Comparison of ENCODE assay signal across 17 cellular contexts in genomic region chr7:8751557-8752231, GRCh38.
DNase-seq lines count a peak whose midpoint lies in the region; ATAC-seq and TF ChIP-seq lines count a peak whose summit lies in the region.
"Had no signal": no experiment of that assay in that cellular context is flagged by ENCODE, and none has a peak within 500 bp of the region (broad histone marks: within the 10 kb centered on the region; RNA-seq: fewer than 3 reads in every experiment).

No MANE protein-coding gene starts in this region.

- H3K9me3 ChIP-seq in stomach: no peaks in the 10 kb centered on the region
- H3K9me3 ChIP-seq in Karpas-422 (ENCODE audit: low read length): no peaks in the 10 kb centered on the region
- H3K9me3 ChIP-seq: MG63 had no signal

- H3K27me3 ChIP-seq in stomach: no peaks in the 10 kb centered on the region
- no peaks in the 10 kb centered on the region for H3K27me3 ChIP-seq in Karpas-422 (ENCODE audit: low read length)
- H3K27me3 ChIP-seq: MG63 had no signal

- TF ChIP-seq POLR2A in stomach (IDR thresholded peaks at IDR 0.05): no peak

- H3K4me2 ChIP-seq in Karpas-422 (ENCODE audit: low read depth, low read length, poor library complexity, severe bottlenecking): no peak overlapping the region

- no peaks in the 10 kb centered on the region for H3K79me2 ChIP-seq in Karpas-422 (ENCODE audit: low read length)

- no peak overlapping the region for H3K4me3 ChIP-seq in stomach
- H3K4me3 ChIP-seq in Karpas-422 (ENCODE audit: low read length): no peak overlapping the region
- H3K4me3 ChIP-seq: MG63 had no signal

- H3K36me3 ChIP-seq in stomach (no peaks in the 10 kb centered on the region), Karpas-422 (ENCODE audit: insufficient read depth, low read length) (no peaks in the 10 kb centered on the region)
- H3K36me3 ChIP-seq: MG63 had no signal

- no peaks in the 10 kb centered on the region for H3K4me1 ChIP-seq in stomach
- H3K4me1 ChIP-seq in Karpas-422 (ENCODE audit: low read length): no peaks in the 10 kb centered on the region

- DNase-seq in DMS53 treated with DMSO at 0.1 percent for 48 hours (lab: John Stamatoyannopoulos, UW; ENCODE audit: unreplicated experiment): peak; percentile 52
- peak; percentile 66 for DNase-seq in NCI-H1105 treated with DMSO at 0.1 percent for 48 hours (lab: John Stamatoyannopoulos, UW)
- peak; percentile 50 for DNase-seq in NCI-H69 (lab: John Stamatoyannopoulos, UW)
- DNase-seq in stomach: peak; percentile 32
- DNase-seq in D341Med (ENCODE audit: low spot score): no peak
- DNase-seq in Karpas-422: no peak
- DNase-seq: CD8-positive, alpha-beta memory T cell; KBM-7; MG63; NCI-H1092 treated with DMSO at 0.1 percent for 48 hours; NK-92 treated with Interleukin-12 subunit alpha and Interleukin-12 subunit beta, amount 100 ng/mL, for 24 hours; OCI-M1; T-cell; T1000 had no signal

- TF ChIP-seq EP300 in stomach (IDR thresholded peaks at IDR 0.05): no peak

- TF ChIP-seq CTCF in stomach (IDR thresholded peaks at IDR 0.05): no peak

- no peak overlapping the region for H3K27ac ChIP-seq in stomach
- H3K27ac ChIP-seq in Karpas-422 (ENCODE audit: low read length): no peak overlapping the region
- H3K27ac ChIP-seq: HL-60, RWPE1 had no signal

- no peak overlapping the region for H2AFZ ChIP-seq in Karpas-422 (ENCODE audit: low read length)

- 62 to 71% (median 67%) methylated on average over 4 of the region's 4 CpGs for WGBS in stomach, 5 donors

- no peaks in the 10 kb centered on the region for H3K9me2 ChIP-seq in Karpas-422 (replicated peaks; ENCODE audit: insufficient read depth, low read length)

- intact Hi-C loops in stomach (cut with DNase I; ENCODE audit: low total_unique reads): no loop called here

- no peak for ATAC-seq in GM19351 (IDR thresholded peaks at IDR 0.05; ENCODE audit: unreplicated experiment)
- ATAC-seq: T-cell had no signal

- no peaks in the 10 kb centered on the region for H4K20me1 ChIP-seq in Karpas-422 (ENCODE audit: insufficient read depth, low read depth, low read length)

- H3K9ac ChIP-seq in Karpas-422 (ENCODE audit: low read length): no peak overlapping the region

Comparison
In these comparisons a context has a peak if more than half of its experiments do, and no peak if none do; other contexts are left out.
1. DNase-seq: peak in DMS53 treated with DMSO at 0.1 percent for 48 hours (single experiment), NCI-H1105 treated with DMSO at 0.1 percent for 48 hours (single experiment), NCI-H69 (single experiment) and stomach (single experiment); none in D341Med (single experiment) and Karpas-422 (single experiment).